Comparison of ENCODE assay signal across 12 cellular contexts in the genomic region with DNA sequence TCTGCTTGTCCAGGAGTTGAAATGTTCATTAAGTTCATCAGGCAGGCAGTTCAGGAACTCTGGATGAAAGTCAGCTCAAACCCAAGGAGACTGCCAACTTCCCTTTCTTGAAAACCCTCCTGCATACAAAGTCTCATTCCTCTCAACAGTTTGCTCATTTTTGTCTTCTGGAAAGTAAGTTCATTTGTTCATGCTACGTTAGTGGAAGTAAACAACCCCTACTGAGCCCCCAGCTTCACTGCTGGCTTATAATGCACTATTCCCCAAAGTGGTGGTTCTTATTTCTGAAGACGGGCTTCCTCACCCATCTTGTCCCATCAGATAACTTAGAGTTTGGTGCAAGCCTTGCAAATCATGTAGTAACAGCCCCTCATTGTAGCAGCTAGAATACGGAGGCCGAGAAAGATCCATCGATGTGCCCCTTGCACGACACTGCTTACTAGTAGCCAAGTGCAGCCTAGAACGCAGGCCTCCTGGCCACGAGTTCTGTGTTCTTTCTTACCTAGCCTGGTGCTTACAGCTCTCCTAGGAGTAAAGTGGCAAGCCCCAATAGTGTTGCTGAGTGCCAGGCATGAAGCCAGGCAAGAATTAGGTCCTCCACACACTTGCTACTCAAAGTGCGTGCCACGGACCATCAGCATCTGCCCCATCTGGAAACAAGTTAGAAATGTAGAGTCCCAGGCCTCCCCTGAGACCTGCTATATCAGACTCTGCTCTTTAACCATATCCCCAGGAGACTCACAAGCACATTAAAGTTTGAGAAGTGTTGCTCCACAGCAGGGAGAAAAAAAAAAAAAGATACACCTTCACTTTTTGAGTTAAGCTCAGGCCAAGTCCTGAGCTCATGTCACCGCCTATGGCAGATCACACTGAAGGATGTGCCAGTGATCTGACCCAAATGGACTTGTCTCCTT.
DNase-seq lines count a peak whose midpoint lies in the region; ATAC-seq and TF ChIP-seq lines count a peak whose summit lies in the region.
"Had no signal": no experiment of that assay in that cellular context is flagged by ENCODE, and none has a peak within 500 bp of the region (broad histone marks: within the 10 kb centered on the region; RNA-seq: fewer than 3 reads in every experiment).

No MANE protein-coding gene starts in this region.

- POLR2A ChIA-PET in activated CD4-positive, alpha-beta memory T cell treated with anti-CD3 and anti-CD28 coated beads for 36 hours (lab: Charles Lee): no interaction called here

- TF ChIP-seq CTCF in endothelial cell (IDR thresholded peaks at IDR 0.05; ENCODE audit: unreplicated experiment): no peak

- H3K36me3 Mint-ChIP-seq in endothelial cell (ENCODE audit: low read depth, unreplicated experiment): peaks cover 5% of the 10 kb centered on the region
- H3K36me3 Mint-ChIP-seq in activated CD4-positive, alpha-beta memory T cell treated with anti-CD3 and anti-CD28 coated beads for 36 hours: peaks cover 58% of the 10 kb centered on the region

- DNase-seq in endothelial cell (ENCODE audit: low spot score): no peak
- DNase-seq in activated CD8-positive, alpha-beta memory T cell treated with anti-CD3 and anti-CD28 coated beads, Interleukin-2, amount 50 U/mL, for 48 hours: no peak
- no peak for DNase-seq in activated CD4-positive, alpha-beta memory T cell treated with anti-CD3 and anti-CD28 coated beads for 36 hours
- no peak for DNase-seq in NCI-H1092 treated with DMSO at 0.1 percent for 48 hours (lab: John Stamatoyannopoulos, UW)
- DNase-seq in NCI-H2029 (lab: John Stamatoyannopoulos, UW): no peak
- DNase-seq: DMS 273 treated with DMSO at 0.1 percent for 48 hours, NCI-H1694, SIG-M5 had no signal

- intact Hi-C loops in activated CD4-positive, alpha-beta memory T cell treated with anti-CD3 and anti-CD28 coated beads for 36 hours (cut with micrococcal nuclease): no loop called here

- H3K27ac Mint-ChIP-seq in endothelial cell (ENCODE audit: unreplicated experiment): no peak overlapping the region
- H3K27ac Mint-ChIP-seq in activated CD4-positive, alpha-beta memory T cell treated with anti-CD3 and anti-CD28 coated beads for 36 hours: no peak overlapping the region

- H3K9me3 Mint-ChIP-seq in endothelial cell (ENCODE audit: unreplicated experiment): no peaks in the 10 kb centered on the region
- no peaks in the 10 kb centered on the region for H3K9me3 Mint-ChIP-seq in activated CD4-positive, alpha-beta memory T cell treated with anti-CD3 and anti-CD28 coated beads for 36 hours
- H3K9me3 Mint-ChIP-seq: central memory CD8-positive, alpha-beta T cell had no signal

- peaks cover 6% of the 10 kb centered on the region for H3K27me3 Mint-ChIP-seq in endothelial cell (ENCODE audit: unreplicated experiment)
- H3K27me3 Mint-ChIP-seq in activated CD4-positive, alpha-beta memory T cell treated with anti-CD3 and anti-CD28 coated beads for 36 hours: no peaks in the 10 kb centered on the region
- H3K27me3 Mint-ChIP-seq: central memory CD8-positive, alpha-beta T cell had no signal

- H3K4me3 Mint-ChIP-seq in endothelial cell (ENCODE audit: unreplicated experiment): peak overlapping the region; percentile 42
- no peak overlapping the region for H3K4me3 Mint-ChIP-seq in activated CD4-positive, alpha-beta memory T cell treated with anti-CD3 and anti-CD28 coated beads for 36 hours
- H3K4me3 Mint-ChIP-seq: central memory CD8-positive, alpha-beta T cell had no signal

- peak; percentile 49 for ATAC-seq in GM18520 (IDR thresholded peaks at IDR 0.05; ENCODE audit: unreplicated experiment)
- ATAC-seq in GM21528 (IDR thresholded peaks at IDR 0.05; ENCODE audit: low FRiP score, unreplicated experiment): peak; percentile 39
- ATAC-seq in HG03342 (IDR thresholded peaks at IDR 0.05; ENCODE audit: unreplicated experiment): peak; percentile 38

- CTCF ChIA-PET in activated CD4-positive, alpha-beta memory T cell treated with anti-CD3 and anti-CD28 coated beads for 36 hours (lab: Charles Lee): no interaction called here

- H3K4me1 Mint-ChIP-seq in endothelial cell (ENCODE audit: unreplicated experiment): no peaks in the 10 kb centered on the region
- H3K4me1 Mint-ChIP-seq in activated CD4-positive, alpha-beta memory T cell treated with anti-CD3 and anti-CD28 coated beads for 36 hours (ENCODE audit: low read depth): peaks cover 6% of the 10 kb centered on the region
